Comparison of ENCODE assay signal across 1 cellular context in genomic region chr1:9438431-9439073, GRCh38.
A peak's percentile ranks its signal among the peaks of the same experiment; 100 is the strongest.
TF ChIP-seq lines count a peak whose summit lies in the region.

No MANE protein-coding gene starts in this region.

TF ChIP-seq in HepG2, 621 proteins besides CTCF, POLR2A, EP300 and RAD21 (continued from another document and continues in another):
- TF ChIP-seq TRAFD1 (CRISPR knock-in tag; IDR thresholded peaks at IDR 0.05; ENCODE audit: borderline replicate concordance), result no peak
- no peak for TF ChIP-seq HMGA1 (CRISPR knock-in tag; conservative IDR thresholded peaks at IDR 0.05)
- peak; percentile 86 for TF ChIP-seq SAP130 (CRISPR knock-in tag; IDR thresholded peaks at IDR 0.05; ENCODE audit: low read depth)
- 0 out of 2 replicates have a peak, but pooled peaks have one; percentile 31 for TF ChIP-seq MIXL1 (CRISPR knock-in tag; IDR thresholded peaks at IDR 0.05)
- TF ChIP-seq ZNF276 (CRISPR knock-in tag; IDR thresholded peaks at IDR 0.05; ENCODE audit: low read depth), result 0 out of 2 replicates have a peak, but pooled peaks have one; percentile 17
- no peak for TF ChIP-seq TBP (CRISPR knock-in tag; IDR thresholded peaks at IDR 0.05)
- peak; percentile 29; the same call in 1 of the 2 replicates for TF ChIP-seq ZNF605 (CRISPR knock-in tag; IDR thresholded peaks at IDR 0.05)
- TF ChIP-seq KLF16 (CRISPR knock-in tag; IDR thresholded peaks at IDR 0.05), result peak; percentile 36 to 58; a peak in 1 of 4 replicates
- TF ChIP-seq ZNF792 (CRISPR knock-in tag; IDR thresholded peaks at IDR 0.05), result peak; percentile 77
- TF ChIP-seq ZNF292 (CRISPR knock-in tag; IDR thresholded peaks at IDR 0.05; ENCODE audit: borderline replicate concordance, low read depth), result peak; percentile 67; the same call in 1 of the 2 replicates
- TF ChIP-seq TEF (CRISPR knock-in tag; IDR thresholded peaks at IDR 0.05), result no peak
- TF ChIP-seq NONO (IDR thresholded peaks at IDR 0.05), result no peak
- TF ChIP-seq NONO (CRISPR knock-in tag; conservative IDR thresholded peaks at IDR 0.05), result 0 out of 2 replicates have a peak, but pooled peaks have one; percentile 65
- 0 out of 2 replicates have a peak, but pooled peaks have one; percentile 68 for TF ChIP-seq NCOA2 (CRISPR knock-in tag; IDR thresholded peaks at IDR 0.05)
- peak; percentile 17; the same call in 1 of the 2 replicates for TF ChIP-seq TGIF2 (CRISPR knock-in tag; IDR thresholded peaks at IDR 0.05)
- peak; percentile 85 for TF ChIP-seq FOSL2 (CRISPR knock-in tag; IDR thresholded peaks at IDR 0.05)
- no peak for TF ChIP-seq ZFP82 (CRISPR knock-in tag; IDR thresholded peaks at IDR 0.05; ENCODE audit: borderline replicate concordance)
- no peak for TF ChIP-seq ZNF333 (CRISPR knock-in tag; IDR thresholded peaks at IDR 0.05; ENCODE audit: borderline replicate concordance)
- peak; percentile 64; the same call in 1 of the 2 replicates for TF ChIP-seq MYPOP (CRISPR knock-in tag; IDR thresholded peaks at IDR 0.05)
- no peak for TF ChIP-seq CREB3 (CRISPR knock-in tag; IDR thresholded peaks at IDR 0.05)
- TF ChIP-seq ZBTB42 (CRISPR knock-in tag; IDR thresholded peaks at IDR 0.05), result no peak
- peak; percentile 55 for TF ChIP-seq IKZF4 (CRISPR knock-in tag; IDR thresholded peaks at IDR 0.05; ENCODE audit: borderline replicate concordance, low read depth, not compliant biosample characterization)
- TF ChIP-seq HNRNPL (IDR thresholded peaks at IDR 0.05; ENCODE audit: low read depth, low read length), result 0 out of 2 replicates have a peak, but pooled peaks have one; percentile 63
- TF ChIP-seq IRF9 (CRISPR knock-in tag; IDR thresholded peaks at IDR 0.05; ENCODE audit: borderline replicate concordance), result 0 out of 2 replicates have a peak, but pooled peaks have one; percentile 28
- peak; percentile 79 for TF ChIP-seq FOXK1 (CRISPR knock-in tag; IDR thresholded peaks at IDR 0.05; ENCODE audit: borderline replicate concordance, low read depth)
- no peak for TF ChIP-seq MAF1 (CRISPR knock-in tag; IDR thresholded peaks at IDR 0.05; ENCODE audit: borderline replicate concordance)
- 0 out of 2 replicates have a peak, but pooled peaks have one; percentile 11 for TF ChIP-seq MEIS1 (CRISPR knock-in tag; IDR thresholded peaks at IDR 0.05; ENCODE audit: borderline replicate concordance)
- no peak for TF ChIP-seq ZNF703 (CRISPR knock-in tag; IDR thresholded peaks at IDR 0.05; ENCODE audit: borderline replicate concordance)
- TF ChIP-seq ZNF224 (CRISPR knock-in tag; IDR thresholded peaks at IDR 0.05), result no peak
- peak; percentile 6 for TF ChIP-seq ZNF18 (CRISPR knock-in tag; IDR thresholded peaks at IDR 0.05; ENCODE audit: insufficient replicate concordance)
- TF ChIP-seq ZXDC (CRISPR knock-in tag; IDR thresholded peaks at IDR 0.05), result no peak
- TF ChIP-seq CENPT (CRISPR knock-in tag; IDR thresholded peaks at IDR 0.05; ENCODE audit: low read depth), result no peak
- peak; percentile 46; the same call in 1 of the 2 replicates for TF ChIP-seq NR2F2 (IDR thresholded peaks at IDR 0.05; ENCODE audit: borderline replicate concordance, low read depth)
- TF ChIP-seq ZC3H13 (CRISPR knock-in tag; IDR thresholded peaks at IDR 0.05), result peak; percentile 46
- TF ChIP-seq SKI (IDR thresholded peaks at IDR 0.05; ENCODE audit: partially characterized antibody), result no peak
- peak; percentile 62; the same call in 1 of the 2 replicates for TF ChIP-seq SPEN (CRISPR knock-in tag; IDR thresholded peaks at IDR 0.05; ENCODE audit: low read depth)
- peak; percentile 72 for TF ChIP-seq RXRB (CRISPR knock-in tag; IDR thresholded peaks at IDR 0.05; ENCODE audit: borderline replicate concordance)
- TF ChIP-seq HIC2 (CRISPR knock-in tag; IDR thresholded peaks at IDR 0.05; ENCODE audit: low read depth), result peak; percentile 89
- TF ChIP-seq ZNF547 (CRISPR knock-in tag; IDR thresholded peaks at IDR 0.05), result 0 out of 2 replicates have a peak, but pooled peaks have one; percentile 13
- TF ChIP-seq ZNF264 (CRISPR knock-in tag; IDR thresholded peaks at IDR 0.05), result 0 out of 2 replicates have a peak, but pooled peaks have one; percentile 36
- no peak for TF ChIP-seq ZNF543 (CRISPR knock-in tag; IDR thresholded peaks at IDR 0.05)
- TF ChIP-seq IRF2 (CRISPR knock-in tag; IDR thresholded peaks at IDR 0.05), result peak; percentile 33
- TF ChIP-seq BORCS8-MEF2B (CRISPR knock-in tag; IDR thresholded peaks at IDR 0.05), result 0 out of 2 replicates have a peak, but pooled peaks have one; percentile 23
- 0 out of 2 replicates have a peak, but pooled peaks have one; percentile 49 for TF ChIP-seq ZSCAN21 (CRISPR knock-in tag; IDR thresholded peaks at IDR 0.05; ENCODE audit: borderline replicate concordance)
- no peak for TF ChIP-seq ZNF207 (IDR thresholded peaks at IDR 0.05; ENCODE audit: borderline replicate concordance)
- no peak for TF ChIP-seq BATF2 (CRISPR knock-in tag; IDR thresholded peaks at IDR 0.05)
